ENCODE assay signal across 14 cellular contexts in genomic region chr19:21143428-21143827, GRCh38. TPM values are rescaled to one million over a fixed set of nuclear protein-coding genes. Genes with fewer than 3 reads are reported as not detected.
DNase-seq lines count a peak whose midpoint lies in the region; ATAC-seq and TF ChIP-seq lines count a peak whose summit lies in the region.
"Had no signal": no experiment of that assay in that cellular context is flagged by ENCODE, and none has a peak within 500 bp of the region (broad histone marks: within the 10 kb centered on the region; RNA-seq: fewer than 3 reads in every experiment).

No MANE protein-coding gene starts in this region.

- H3K4me2 ChIP-seq in neural cell (ENCODE audit: low read length) (no peak overlapping the region), neuronal stem cell (ENCODE audit: insufficient read depth, low read length, poor library complexity, severe bottlenecking) (no peak overlapping the region)

- no peaks in the 10 kb centered on the region for H3F3A ChIP-seq in neural cell (ENCODE audit: insufficient read depth, low read length, poor library complexity, severe bottlenecking)

- H3K4ac ChIP-seq in neuronal stem cell (ENCODE audit: low read length), result no peak overlapping the region

- peaks cover 2% of the 10 kb centered on the region for H3K79me1 ChIP-seq in neuronal stem cell (ENCODE audit: low read depth, low read length)

- CTCF ChIA-PET in Calu3 (lab: Charles Lee), result no interaction called here

- no peak overlapping the region for H3K18ac ChIP-seq in neuronal stem cell (ENCODE audit: low read length)

- no peak overlapping the region for H2BK12ac ChIP-seq in neuronal stem cell (ENCODE audit: low read length)

- no peak overlapping the region for H2BK5ac ChIP-seq in neuronal stem cell (ENCODE audit: low read length)

- H3K36me3 Mint-ChIP-seq in Calu3 (ENCODE audit: insufficient read depth, unreplicated experiment) (peaks cover 37% of the 10 kb centered on the region), chondrocyte (ENCODE audit: low read depth) (peaks cover 14% of the 10 kb centered on the region)

- BruUV-seq in Calu3 (replicated peaks; lab: Mats Ljungman, UMichigan), result no TSS peak

- no peak for TF ChIP-seq POLR2A in NB4 (IDR thresholded peaks at IDR 0.05; ENCODE audit: extremely low read depth, insufficient read length)

- no peaks in the 10 kb centered on the region for H3K9me3 Mint-ChIP-seq in Calu3 (ENCODE audit: low read depth, unreplicated experiment)
- H3K9me3 Mint-ChIP-seq in chondrocyte (ENCODE audit: low read depth), result no peaks in the 10 kb centered on the region

- intact Hi-C loops in Calu3 (cut with micrococcal nuclease; ENCODE audit: unreplicated experiment), result no loop called here
- intact Hi-C loops in left cardiac atrium (cut with DNase I), result loop anchor here in 1 of 2 donors (10.0 kb wide), 1 partner anchor 479 kb away; the partner anchor contains the start of gene ZNF626

- no peak overlapping the region for H2BK15ac ChIP-seq in neuronal stem cell (ENCODE audit: low read length)

- no peaks in the 10 kb centered on the region for H3K4me1 ChIP-seq in neuronal stem cell (ENCODE audit: control insufficient read depth in 2 of 2, insufficient read depth in 1 of 2, low read depth in 1 of 2, low read length in 2 of 2)

- no peak for DNase-seq in Calu3
- no peak for DNase-seq in NB4 (ENCODE audit: low read depth)
- DNase-seq in chondrocyte (ENCODE audit: low spot score), result no peak
- DNase-seq in neuronal stem cell (ENCODE audit: low spot score), result no peak
- DNase-seq in left cardiac atrium, result no peak
- no peak for DNase-seq in NK-92 (lab: John Stamatoyannopoulos, UW; ENCODE audit: unreplicated experiment)
- DNase-seq in NCI-H1694 treated with DMSO at 0.1 percent for 48 hours (lab: John Stamatoyannopoulos, UW), result no peak
- DNase-seq: central memory CD4-positive, alpha-beta T cell; DMS153; left colon; MM.1S; NCI-H510A treated with DMSO at 0.1 percent for 48 hours had no signal

- TF ChIP-seq CTCF in Calu3 (IDR thresholded peaks at IDR 0.05; ENCODE audit: unreplicated experiment), result no peak
- no peak for TF ChIP-seq CTCF in NB4 (IDR thresholded peaks at IDR 0.05; ENCODE audit: low read depth, low read length)
- TF ChIP-seq CTCF in chondrocyte (IDR thresholded peaks at IDR 0.05), result no peak
- TF ChIP-seq CTCF in neural cell (IDR thresholded peaks at IDR 0.05; ENCODE audit: poor library complexity, severe bottlenecking), result no peak

- H3K9ac ChIP-seq in neural cell (ENCODE audit: low read length) (peak overlapping the region; percentile 91), neuronal stem cell (ENCODE audit: low read depth, low read length, poor library complexity) (no peak overlapping the region)

- H4K8ac ChIP-seq in neuronal stem cell (ENCODE audit: low read depth, low read length), result no peak overlapping the region

- H3K27ac Mint-ChIP-seq in Calu3 (ENCODE audit: unreplicated experiment), result no peak overlapping the region
- no peak overlapping the region for H3K27ac Mint-ChIP-seq in chondrocyte (ENCODE audit: unreplicated experiment)

- ATAC-seq in left cardiac atrium, result no peak
- ATAC-seq: left colon had no signal

- no peaks in the 10 kb centered on the region for H3K27me3 ChIP-seq in neural cell (ENCODE audit: insufficient read depth, low read depth, low read length)
- H3K27me3 ChIP-seq in neuronal stem cell (ENCODE audit: control insufficient read depth in 3 of 3, insufficient read depth in 3 of 3, low read depth in 1 of 3, low read length in 3 of 3), result no peaks in the 10 kb centered on the region

- peak overlapping the region; percentile 90 for H3K4me3 Mint-ChIP-seq in Calu3 (ENCODE audit: low read depth, unreplicated experiment)
- peak overlapping the region; percentile 12 for H3K4me3 Mint-ChIP-seq in chondrocyte (ENCODE audit: unreplicated experiment)

- no peaks in the 10 kb centered on the region for H4K20me1 ChIP-seq in neural cell (ENCODE audit: insufficient read depth)

- no peak for TF ChIP-seq RAD21 in neural cell (conservative IDR thresholded peaks at IDR 0.05)

- WGBS in neuronal stem cell (ENCODE audit: extremely low coverage in 2 of 2, insufficient read length in 2 of 2, insufficient replicate concordance in 1 of 2), 2 donors, result no CpG with 5 or more reads among the region's 5 CpGs

- no peak overlapping the region for H4K91ac ChIP-seq in neuronal stem cell (ENCODE audit: low read depth, low read length, poor library complexity)

- H3K9me3 ChIP-seq in neural cell (ENCODE audit: low read length) (peaks cover 2% of the 10 kb centered on the region), neuronal stem cell (replicated peaks in 1 of 2; ENCODE audit: control insufficient read depth in 2 of 2, insufficient read depth in 1 of 2, low read depth in 1 of 2, low read length in 2 of 2) (peaks cover 10 to 53% of the 10 kb centered on the region in 2 donors)

- H3K27me3 Mint-ChIP-seq in Calu3 (ENCODE audit: unreplicated experiment) (no peaks in the 10 kb centered on the region), chondrocyte (ENCODE audit: low read depth) (no peaks in the 10 kb centered on the region)

- H2BK120ac ChIP-seq in neuronal stem cell (ENCODE audit: low read depth, low read length), result no peak overlapping the region

- H3K4me3 ChIP-seq in NB4 (ENCODE audit: low read depth, low read length) (peak overlapping the region; percentile 88), neural cell (ENCODE audit: low read length) (peak overlapping the region; percentile 87), neuronal stem cell (ENCODE audit: low read length in 2 of 2) (no peak overlapping the region)

- H3K14ac ChIP-seq in neuronal stem cell (ENCODE audit: low read length), result no peak overlapping the region

- no peak overlapping the region for H2AK5ac ChIP-seq in neuronal stem cell (ENCODE audit: low read depth, low read length)

- H3K9me2 ChIP-seq in neural cell (ENCODE audit: insufficient read depth, low read length), result no peaks in the 10 kb centered on the region

- H3K27ac ChIP-seq in neural cell (ENCODE audit: low read length), result no peak overlapping the region
- H3K27ac ChIP-seq in neuronal stem cell (replicated peaks; ENCODE audit: low read length), result no peak overlapping the region
- H3K27ac ChIP-seq: SK-N-MC had no signal

- TF ChIP-seq EP300 in neural cell (conservative IDR thresholded peaks at IDR 0.05; ENCODE audit: poor library complexity, severe bottlenecking), result no peak

- no peaks in the 10 kb centered on the region for H3K36me3 ChIP-seq in neural cell (ENCODE audit: insufficient read depth, low read length)
- peaks cover 22 to 57% of the 10 kb centered on the region in 2 donors for H3K36me3 ChIP-seq in neuronal stem cell (replicated peaks in 1 of 2; ENCODE audit: control insufficient read depth in 2 of 2, insufficient read depth in 2 of 2, low read length in 2 of 2)

- no peak overlapping the region for H2AFZ ChIP-seq in neural cell (ENCODE audit: low read depth, low read length)
- no peak overlapping the region for H2AFZ ChIP-seq in neuronal stem cell (ENCODE audit: low read length)

- no peaks in the 10 kb centered on the region for H3K4me1 Mint-ChIP-seq in Calu3 (ENCODE audit: low read depth, unreplicated experiment)
- peaks cover 21% of the 10 kb centered on the region for H3K4me1 Mint-ChIP-seq in chondrocyte (ENCODE audit: low read depth)

- H3K23ac ChIP-seq in neuronal stem cell (ENCODE audit: low read depth, low read length, poor library complexity), result no peak overlapping the region

- peaks cover 36% of the 10 kb centered on the region for H3K79me2 ChIP-seq in neural cell (replicated peaks; ENCODE audit: insufficient read depth, low read length)

TF ChIP-seq in neural cell, 6 proteins besides CTCF, POLR2A, EP300 and RAD21:
- TF ChIP-seq MXI1 (conservative IDR thresholded peaks at IDR 0.05; ENCODE audit: poor library complexity, severe bottlenecking) (no peak), POLR2AphosphoS5 (IDR thresholded peaks at IDR 0.05) (no peak)

RNA-seq across cellular contexts. Expression of gene ZNF431, which starts 1.6 kb away (rescaled TPM):
- total RNA-seq in Calu3 (2022), result 6.3 and 6.6 TPM in 2 replicates
- 7.9 to 12.3 TPM (median 8.6 TPM) in 3 replicates for total RNA-seq in chondrocyte
- 14.0 and 16.3 TPM in 2 replicates for polyA plus RNA-seq in neural cell
- 40.4 and 41.6 TPM in 2 replicates for polyA minus RNA-seq in neural cell
- polyA plus RNA-seq in neuronal stem cell (2013, experiment 1 of 2), result 15.2 TPM
- polyA plus RNA-seq in neuronal stem cell (2013, experiment 2 of 2), result 17.0 TPM
- 10 to 100 TPM in 1 of 2 donors, 1 to 10 TPM in 1; 6.8 to 10.9 TPM for total RNA-seq in left cardiac atrium

Comparison
In these comparisons a context has a peak if more than half of its experiments do, and no peak if none do; other contexts are left out.
1. H3K4me3 ChIP-seq: peak in NB4 (single experiment) and neural cell (single experiment); none in neuronal stem cell (0 of 2).